ENCODE assay signal across 13 cellular contexts in the genomic region with DNA sequence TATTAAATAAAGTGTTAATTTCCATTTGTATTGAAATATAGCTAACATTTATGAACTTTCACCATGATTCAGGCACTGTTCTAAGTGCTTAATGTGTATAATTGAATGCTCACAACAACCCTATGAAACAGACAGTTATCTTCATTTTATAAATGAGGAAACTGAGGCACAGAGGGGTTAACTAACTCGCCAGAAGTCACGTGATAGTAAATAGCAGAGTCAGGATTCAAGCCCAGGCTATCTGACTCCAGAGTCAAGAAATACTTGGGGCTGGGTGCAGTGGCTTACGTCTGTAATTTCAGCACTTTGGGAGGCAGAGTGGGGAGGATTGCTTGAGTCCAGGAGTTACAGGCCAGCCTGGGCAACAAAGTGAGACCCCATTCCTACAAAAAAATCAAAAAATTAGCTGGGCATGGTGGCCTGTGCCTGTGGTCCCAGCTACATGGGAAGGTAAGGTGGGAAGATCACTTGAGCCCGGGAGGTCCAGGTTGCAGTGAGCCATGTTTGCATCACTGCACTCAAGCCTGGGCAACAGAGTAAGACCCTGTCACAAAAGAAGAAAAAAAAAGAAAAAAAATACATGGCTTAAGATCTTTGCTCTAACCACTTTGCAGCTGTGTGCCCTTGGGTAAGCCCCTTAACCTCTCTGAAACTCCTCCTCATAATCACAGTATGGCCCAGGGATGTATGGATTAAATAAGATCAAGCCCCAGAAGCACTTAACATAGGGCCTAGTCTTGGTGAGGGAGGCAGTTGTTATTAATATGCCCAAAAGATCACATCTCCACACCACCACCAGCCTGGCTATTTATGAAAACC. TPM values are rescaled to one million over a fixed set of nuclear protein-coding genes. Genes with fewer than 3 reads are reported as not detected.
A peak's percentile ranks its signal among the peaks of the same experiment; 100 is the strongest.
DNase-seq lines count a peak whose midpoint lies in the region; ATAC-seq and TF ChIP-seq lines count a peak whose summit lies in the region.
"Had no signal": no experiment of that assay in that cellular context is flagged by ENCODE, and none has a peak within 500 bp of the region (broad histone marks: within the 10 kb centered on the region; RNA-seq: fewer than 3 reads in every experiment).

No MANE protein-coding gene starts in this region.

- H3K27ac Mint-ChIP-seq in CD14-positive monocyte = peak overlapping the region in 6 of 7 donors; percentile 52 to 86 (median 78)
- H3K27ac Mint-ChIP-seq: activated naive CD8-positive, alpha-beta T cell; T-helper 17 cell had no signal

- H3K4me3 ChIP-seq in RWPE2 (ENCODE audit: severe bottlenecking) = no peak overlapping the region
- no peak overlapping the region for H3K4me3 ChIP-seq in esophagus squamous epithelium
- no peak overlapping the region for H3K4me3 ChIP-seq in skeletal muscle satellite cell (ENCODE audit: low read length)
- H3K4me3 ChIP-seq: suprapubic skin had no signal

- H3K27me3 ChIP-seq in RWPE2 (ENCODE audit: insufficient read depth, poor library complexity, severe bottlenecking) = no peaks in the 10 kb centered on the region
- H3K27me3 ChIP-seq in esophagus squamous epithelium = no peaks in the 10 kb centered on the region
- no peaks in the 10 kb centered on the region for H3K27me3 ChIP-seq in skeletal muscle satellite cell (ENCODE audit: control insufficient read depth, insufficient read depth, low read length)
- H3K27me3 ChIP-seq: suprapubic skin had no signal

- no peak for TF ChIP-seq POLR2A in esophagus squamous epithelium (IDR thresholded peaks at IDR 0.05)

- DNase-seq in CD14-positive monocyte (ENCODE audit: low spot score) (no peak), RWPE2 (ENCODE audit: low spot score) (no peak), esophagus squamous epithelium (lab: John Stamatoyannopoulos, UW) (no peak), C1 segment of cervical spinal cord (lab: John Stamatoyannopoulos, UW) (no peak)
- DNase-seq: MV-4-11, RPMI8226, T-helper 17 cell had no signal

- ATAC-seq in RWPE2 (ENCODE audit: low read depth) (peak; percentile 8; the same call in 1 of the 3 replicates), GM21786 (IDR thresholded peaks at IDR 0.05; ENCODE audit: unreplicated experiment) (no peak), HG03469 (IDR thresholded peaks at IDR 0.05; ENCODE audit: unreplicated experiment) (no peak), HG03196 (IDR thresholded peaks at IDR 0.05; ENCODE audit: unreplicated experiment) (no peak)
- ATAC-seq: T-helper 17 cell had no signal

- peak overlapping the region; percentile 0 for H3K4me2 ChIP-seq in skeletal muscle satellite cell (ENCODE audit: low read length)

- H3K27me3 Mint-ChIP-seq in CD14-positive monocyte (ENCODE audit: low read depth in 3 of 3) = no peaks in the 10 kb centered on the region

- H3K4me1 ChIP-seq in RWPE2 (ENCODE audit: insufficient read depth, poor library complexity, severe bottlenecking) (peaks cover 10% of the 10 kb centered on the region), esophagus squamous epithelium (peaks cover 16 to 67% (median 19%) of the 10 kb centered on the region in 3 donors), skeletal muscle satellite cell (ENCODE audit: control insufficient read depth, insufficient read depth, low read length) (peaks cover 7% of the 10 kb centered on the region)

- H3K4me1 Mint-ChIP-seq in CD14-positive monocyte = peaks cover 34% of the 10 kb centered on the region

- H3K27ac ChIP-seq in RWPE2 (ENCODE audit: poor library complexity, severe bottlenecking) (peak overlapping the region; percentile 48), esophagus squamous epithelium (peak overlapping the region in 3 of 4 donors; percentile 42 to 51 (median 43))

- TF ChIP-seq CTCF in CD14-positive monocyte (IDR thresholded peaks at IDR 0.05) (no peak), RWPE2 (IDR thresholded peaks at IDR 0.05; ENCODE audit: poor library complexity, severe bottlenecking) (no peak), esophagus squamous epithelium (IDR thresholded peaks at IDR 0.05) (no peak)

- H3K9ac ChIP-seq in skeletal muscle satellite cell (ENCODE audit: low read depth, low read length) = no peak overlapping the region

- H3K36me3 ChIP-seq in RWPE2 (ENCODE audit: low read depth) (peaks cover 8% of the 10 kb centered on the region; the same call in 1 of the 2 replicates), esophagus squamous epithelium (peaks cover 0 to 11% (median 0%) of the 10 kb centered on the region in 3 donors), skeletal muscle satellite cell (ENCODE audit: insufficient read depth, low read length) (peaks cover 16% of the 10 kb centered on the region)

- peaks cover 16 to 19% of the 10 kb centered on the region in 2 donors for H3K36me3 Mint-ChIP-seq in CD14-positive monocyte

- WGBS in esophagus squamous epithelium, 2 donors = 64 to 65% methylated on average over 4 of the region's 4 CpGs

- intact Hi-C loops in CD14-positive monocyte (cut with micrococcal nuclease) = no loop called here
- intact Hi-C loops in esophagus squamous epithelium (cut with DNase I) = no loop called here

- H3K9me3 ChIP-seq in RWPE2 (ENCODE audit: severe bottlenecking) (no peaks in the 10 kb centered on the region), esophagus squamous epithelium (no peaks in the 10 kb centered on the region), skeletal muscle satellite cell (replicated peaks; ENCODE audit: low read length) (no peaks in the 10 kb centered on the region)
- H3K9me3 ChIP-seq: suprapubic skin had no signal

- H3K9me3 Mint-ChIP-seq in CD14-positive monocyte = no peaks in the 10 kb centered on the region

- H3K4me3 Mint-ChIP-seq in CD14-positive monocyte = peak overlapping the region in 1 of 2 donors; percentile 26
- H3K4me3 Mint-ChIP-seq: activated naive CD8-positive, alpha-beta T cell; T-helper 17 cell had no signal

RNA-seq across cellular contexts. Expression of a gene that starts 29.0 kb away (rescaled TPM):
- 100 to 1,000 TPM; 220 to 368 TPM for polyA plus RNA-seq in CD14-positive monocyte
- 100 to 1,000 TPM in 1 of 4 donors, 10 to 100 TPM in 3; 27.9 to 112 (median 62.8) TPM for total RNA-seq in esophagus squamous epithelium
- 77.3 and 86.7 TPM in 2 replicates for total RNA-seq in skeletal muscle satellite cell (2012; rRNA removed)
